8 cellular contexts compared by ENCODE assay signal in genomic region chr12:69359531-69360347, GRCh38. TPM values are rescaled to one million over a fixed set of nuclear protein-coding genes. Genes with fewer than 3 reads are reported as not detected.
A peak's percentile ranks its signal among the peaks of the same experiment; 100 is the strongest.
DNase-seq lines count a peak whose midpoint lies in the region; ATAC-seq and TF ChIP-seq lines count a peak whose summit lies in the region.

Gene YEATS4, plus strand, starts transcription at chr12:69359743. Its CDS starts 230 bp downstream, at chr12:69359973.

- DNase-seq in A673 (ENCODE audit: low spot score), result peak; percentile 94
- peak; percentile 99 for DNase-seq in NCI-H2196 (lab: John Stamatoyannopoulos, UW; ENCODE audit: unreplicated experiment)
- peak; percentile 87 for DNase-seq in WERI-Rb-1
- peak; percentile 98 for DNase-seq in mammary epithelial cell
- DNase-seq in iPS-NIHi7 (ENCODE audit: extremely low spot score), result peak; percentile 92
- DNase-seq in smooth muscle cell of the brain vasculature (ENCODE audit: low read depth, low spot score), result peak; percentile 72

- peak within 1 kb of the TSS; percentile 84 for H2AFZ ChIP-seq in mammary epithelial cell (ENCODE audit: low read depth, low read length)

- TF ChIP-seq CTCF in A673 (conservative IDR thresholded peaks at IDR 0.05; ENCODE audit: low read depth, low read length) (no peak), WERI-Rb-1 (IDR thresholded peaks at IDR 0.05; ENCODE audit: low read depth, low read length) (no peak), mammary epithelial cell (conservative IDR thresholded peaks at IDR 0.05 in 1 of 2, IDR thresholded peaks at IDR 0.05 in 1 of 2; ENCODE audit: extremely low read depth in 1 of 2, insufficient read depth in 1 of 2, low read depth in 1 of 2, low read length in 2 of 2) (no peak)

- H3K9me3 ChIP-seq in A673 (ENCODE audit: low read depth, low read length, poor library complexity, severe bottlenecking), result no peaks in the 10 kb centered on the region
- no peaks in the 10 kb centered on the region for H3K9me3 ChIP-seq in WERI-Rb-1 (ENCODE audit: severe bottlenecking)
- H3K9me3 ChIP-seq in mammary epithelial cell (replicated peaks; ENCODE audit: insufficient read depth, low read length), result no peaks in the 10 kb centered on the region

- in situ Hi-C loops in mammary epithelial cell (cut with MboI; ENCODE audit: low sequenced_read_pairs in 2 of 2), result no loop called here

- dilution Hi-C loops in mammary epithelial cell (cut with HindIII; ENCODE audit: low sequenced_read_pairs), result no loop called here

- H3K4me3 ChIP-seq in A673 (ENCODE audit: low read depth, low read length, poor library complexity, severe bottlenecking), result peak within 1 kb of the TSS; percentile 72
- peak within 1 kb of the TSS; percentile 92 for H3K4me3 ChIP-seq in WERI-Rb-1 (ENCODE audit: low read depth, low read length)
- peak within 1 kb of the TSS; percentile 44 to 77 (median 74) for H3K4me3 ChIP-seq in mammary epithelial cell (replicated peaks in 1 of 3; ENCODE audit: insufficient read depth in 1 of 3, low read depth in 2 of 3, low read length in 3 of 3)

- H4K20me1 ChIP-seq in mammary epithelial cell (ENCODE audit: insufficient read depth, low read length), result no peaks in the 10 kb centered on the region

- H3K27ac ChIP-seq in A673 (ENCODE audit: low read depth, low read length, poor library complexity, severe bottlenecking) (peak within 1 kb of the TSS; percentile 95), WERI-Rb-1 (peak within 1 kb of the TSS; percentile 99), mammary epithelial cell (ENCODE audit: insufficient read depth, low read depth, low read length) (peak within 1 kb of the TSS; percentile 97)

- BruUV-seq in A673 (replicated peaks; lab: Mats Ljungman, UMichigan), result no TSS peak
- BruUV-seq in mammary epithelial cell (replicated peaks; lab: Mats Ljungman, UMichigan), result TSS peak; percentile 89

- H3K9ac ChIP-seq in mammary epithelial cell (ENCODE audit: insufficient read depth, low read length), result peak within 1 kb of the TSS; percentile 98

- H3K4me2 ChIP-seq in mammary epithelial cell (ENCODE audit: insufficient read depth, low read depth, low read length), result peak within 1 kb of the TSS; percentile 73

- H3K27me3 ChIP-seq in A673 (replicated peaks; ENCODE audit: insufficient read depth, low read depth, low read length, poor library complexity), result no peaks in the 10 kb centered on the region
- H3K27me3 ChIP-seq in WERI-Rb-1 (ENCODE audit: insufficient read depth, low read depth, severe bottlenecking), result no peaks in the 10 kb centered on the region
- H3K27me3 ChIP-seq in mammary epithelial cell (ENCODE audit: insufficient read depth, low read length), result no peaks in the 10 kb centered on the region

- intact Hi-C loops in A673 (cut with micrococcal nuclease; ENCODE audit: unreplicated experiment) (loop anchor here (10.0 kb wide), 1 partner anchor 215 kb away; no protein-coding TSS in a partner anchor), mammary epithelial cell (cut with micrococcal nuclease) (loop anchor here (5.0 kb wide), 1 partner anchor 518 kb away; no protein-coding TSS in a partner anchor)

- ATAC-seq in GM18868 (IDR thresholded peaks at IDR 0.05; ENCODE audit: unreplicated experiment) (peak; percentile 81), HG03108 (IDR thresholded peaks at IDR 0.05; ENCODE audit: unreplicated experiment) (peak; percentile 75)

- H3K36me3 ChIP-seq in A673 (ENCODE audit: insufficient read depth, low read length, poor library complexity, severe bottlenecking) (peaks cover 20% of the 10 kb centered on the region), WERI-Rb-1 (peaks cover 38% of the 10 kb centered on the region), mammary epithelial cell (ENCODE audit: insufficient read depth, low read length) (peaks cover 17% of the 10 kb centered on the region)

- POLR2A ChIA-PET in A673 (lab: Charles Lee; ENCODE audit: low non-redundant PET), result no interaction called here

- CTCF ChIA-PET in A673 (lab: Charles Lee) (no interaction called here), mammary epithelial cell (lab: Charles Lee; ENCODE audit: low non-redundant PET) (interaction anchor here (0.7 kb wide), 1 partner anchor 210 kb away, joined by 3 read pairs; no protein-coding TSS in a partner anchor)

- H3K4me1 ChIP-seq in A673 (ENCODE audit: insufficient read depth, low read length, poor library complexity, severe bottlenecking) (peaks cover 9% of the 10 kb centered on the region), mammary epithelial cell (ENCODE audit: insufficient read depth, low read length) (peaks cover 8% of the 10 kb centered on the region)

- peaks cover 27% of the 10 kb centered on the region for H3K79me2 ChIP-seq in mammary epithelial cell (ENCODE audit: insufficient read depth, low read length)

- WGBS in mammary epithelial cell (ENCODE audit: low coverage, missing lambda C conversion rate), result under 1% methylated on average over 34 of the region's 70 CpGs

RNA-seq across cellular contexts. Expression of gene YEATS4, which starts in this region (rescaled TPM):
- total RNA-seq in A673 (2021) (43.7 and 46.3 TPM in 2 replicates), mammary epithelial cell (10 to 100 TPM; 18.2 to 19.7 TPM)
- 16.9 TPM for polyA plus RNA-seq in mammary epithelial cell
- 6.9 TPM for polyA minus RNA-seq in mammary epithelial cell

Comparison
In these comparisons a context has a peak if more than half of its experiments do, and no peak if none do; other contexts are left out.
1. Peak in every context shown above with its lines: DNase-seq, ATAC-seq, H3K4me3 ChIP-seq and H3K27ac ChIP-seq.